9 cellular contexts compared by ENCODE assay signal in the genomic region with DNA sequence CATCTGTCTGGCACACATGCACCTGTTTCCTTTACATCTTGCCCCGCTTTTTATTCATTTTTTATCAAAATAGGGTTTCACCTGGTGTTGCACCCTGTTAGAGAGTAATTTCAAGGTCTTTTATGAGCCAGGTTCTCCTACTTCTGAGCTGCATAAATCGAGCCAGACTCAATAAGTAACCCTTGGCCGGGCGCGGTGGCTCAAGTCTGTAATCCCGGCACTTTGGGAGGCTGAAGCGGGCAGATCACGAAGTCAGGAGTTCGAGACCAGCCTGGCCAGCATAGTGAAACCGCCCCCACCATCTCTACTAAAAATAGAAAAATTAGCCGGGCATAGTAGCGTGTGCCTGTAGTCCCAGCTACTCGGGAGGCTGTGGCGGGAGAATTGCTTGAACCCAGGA. TPM values are rescaled to one million over a fixed set of nuclear protein-coding genes. Genes with fewer than 3 reads are reported as not detected.
DNase-seq lines count a peak whose midpoint lies in the region; ATAC-seq and TF ChIP-seq lines count a peak whose summit lies in the region.
"Had no signal": no experiment of that assay in that cellular context is flagged by ENCODE, and none has a peak within 500 bp of the region (broad histone marks: within the 10 kb centered on the region; RNA-seq: fewer than 3 reads in every experiment).

No MANE protein-coding gene starts in this region.

- H3K27ac ChIP-seq in RWPE1 = peak overlapping the region; percentile 93
- H3K27ac ChIP-seq in esophagus muscularis mucosa (replicated peaks in 1 of 4) = peak overlapping the region; percentile 95 to 99 (median 98)
- H3K27ac ChIP-seq in ovary = peak overlapping the region in 1 of 2 donors; percentile 99

- H3K27me3 ChIP-seq in esophagus muscularis mucosa = no peaks in the 10 kb centered on the region
- H3K27me3 ChIP-seq in ovary = no peaks in the 10 kb centered on the region

- H3K36me3 ChIP-seq in esophagus muscularis mucosa (no peaks in the 10 kb centered on the region), ovary (no peaks in the 10 kb centered on the region)

- no peak for ATAC-seq in GM21515 (IDR thresholded peaks at IDR 0.05; ENCODE audit: unreplicated experiment)
- ATAC-seq in HG02571 (IDR thresholded peaks at IDR 0.05; ENCODE audit: unreplicated experiment) = no peak

- H3K27me3 Mint-ChIP-seq in Calu3 (ENCODE audit: unreplicated experiment) = no peaks in the 10 kb centered on the region

- H3K9me3 Mint-ChIP-seq in Calu3 (ENCODE audit: low read depth, unreplicated experiment) = no peaks in the 10 kb centered on the region

- CTCF ChIA-PET in Calu3 (lab: Charles Lee) (no interaction called here), RWPE1 (lab: Yijun Ruan, JAX) (no interaction called here)

- no peaks in the 10 kb centered on the region for H3K4me1 Mint-ChIP-seq in Calu3 (ENCODE audit: low read depth, unreplicated experiment)

- no peak for TF ChIP-seq POLR2A in esophagus muscularis mucosa (IDR thresholded peaks at IDR 0.05; ENCODE audit: low read depth)
- no peak for TF ChIP-seq POLR2A in ovary (IDR thresholded peaks at IDR 0.05)

- BruUV-seq in Calu3 (replicated peaks; lab: Mats Ljungman, UMichigan) = no TSS peak

- DNase-seq in Calu3 (no peak), RWPE1 (ENCODE audit: low spot score) (no peak), esophagus muscularis mucosa (ENCODE audit: extremely low spot score) (no peak), ovary (peak in 1 of 5 donors; percentile 47), dermis blood vessel endothelial cell (no peak), UCSD-AML1 (lab: John Stamatoyannopoulos, UW; ENCODE audit: unreplicated experiment) (no peak)
- DNase-seq: NCI-H69 had no signal

- WGBS in esophagus muscularis mucosa = 75% methylated on average over 14 of the region's 14 CpGs
- 60 to 67% (median 60%) methylated on average over 14 of the region's 14 CpGs for WGBS in ovary, 3 donors

- no peaks in the 10 kb centered on the region for H3K9me3 ChIP-seq in esophagus muscularis mucosa
- no peaks in the 10 kb centered on the region for H3K9me3 ChIP-seq in ovary

- peaks cover 10% of the 10 kb centered on the region for H3K36me3 Mint-ChIP-seq in Calu3 (ENCODE audit: insufficient read depth, unreplicated experiment)

- peak overlapping the region; percentile 99 for H3K27ac Mint-ChIP-seq in Calu3 (ENCODE audit: unreplicated experiment)

- TF ChIP-seq CTCF in Calu3 (IDR thresholded peaks at IDR 0.05; ENCODE audit: unreplicated experiment) (no peak), RWPE1 (conservative IDR thresholded peaks at IDR 0.05; ENCODE audit: low read depth) (no peak), esophagus muscularis mucosa (IDR thresholded peaks at IDR 0.05) (no peak), ovary (IDR thresholded peaks at IDR 0.05) (no peak)

- H3K4me3 Mint-ChIP-seq in Calu3 (ENCODE audit: low read depth, unreplicated experiment) = peak overlapping the region; percentile 98

- peaks cover 6 to 19% (median 17%) of the 10 kb centered on the region in 4 donors for H3K4me1 ChIP-seq in esophagus muscularis mucosa
- no peaks in the 10 kb centered on the region for H3K4me1 ChIP-seq in ovary (ENCODE audit: insufficient read depth)

- TF ChIP-seq EP300 in esophagus muscularis mucosa (IDR thresholded peaks at IDR 0.05) = no peak
- TF ChIP-seq EP300 in ovary (IDR thresholded peaks at IDR 0.05) = no peak

- H3K4me3 ChIP-seq in esophagus muscularis mucosa = peak overlapping the region; percentile 76 to 100 (median 84)
- H3K4me3 ChIP-seq in ovary = peak overlapping the region; percentile 67

- POLR2A ChIA-PET in RWPE1 (lab: Yijun Ruan, JAX; ENCODE audit: low non-redundant PET) = no interaction called here

- intact Hi-C loops in Calu3 (cut with micrococcal nuclease; ENCODE audit: unreplicated experiment) (no loop called here), esophagus muscularis mucosa (cut with DNase I) (loop anchor here (2.0 kb wide), 1 partner anchor 69 kb away; the partner anchor contains the start of gene GTPBP6), ovary (cut with DNase I) (loop anchor here in 1 of 4 donors (2.0 kb wide), 1 partner anchor 69 kb away; the partner anchor contains the start of gene GTPBP6)

RNA-seq across cellular contexts. Expression of gene PPP2R3B, which starts 1.0 kb away (rescaled TPM):
- total RNA-seq in Calu3 (2022) = 25.4 and 26.9 TPM in 2 replicates
- 1 to 10 TPM; 4.0 to 8.3 (median 5.4) TPM for total RNA-seq in esophagus muscularis mucosa
- total RNA-seq in ovary = 10 to 100 TPM; 11.8 to 25.0 (median 18.4) TPM
- 10 to 100 TPM in 1 of 2 donors, 1 to 10 TPM in 1; 2.3 to 22.8 TPM for polyA plus RNA-seq in ovary
- 13.5 and 16.3 TPM in 2 replicates for total RNA-seq in dermis blood vessel endothelial cell
